13 cellular contexts compared by ENCODE assay signal in the genomic region with DNA sequence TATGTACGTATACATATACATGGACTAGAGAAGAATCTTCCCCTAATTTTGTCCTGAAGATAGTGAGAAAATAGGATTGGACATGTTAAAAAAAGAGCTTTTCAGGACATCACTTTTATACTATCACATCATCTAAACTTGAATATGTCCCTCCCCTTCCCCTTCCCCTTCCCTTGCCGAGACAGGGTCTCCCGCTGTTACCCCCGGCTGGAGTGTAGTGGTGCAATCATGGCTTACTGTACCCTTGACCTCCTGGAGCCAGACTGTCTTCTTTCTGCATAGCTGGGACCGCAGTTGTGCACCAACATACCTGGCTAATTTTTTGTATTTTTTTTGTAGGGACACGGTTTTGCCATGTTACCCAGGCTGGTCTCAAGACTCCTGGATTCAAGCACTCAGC. TPM values are rescaled to one million over a fixed set of nuclear protein-coding genes. Genes with fewer than 3 reads are reported as not detected.
DNase-seq lines count a peak whose midpoint lies in the region; ATAC-seq and TF ChIP-seq lines count a peak whose summit lies in the region.
"Had no signal": no experiment of that assay in that cellular context is flagged by ENCODE, and none has a peak within 500 bp of the region (broad histone marks: within the 10 kb centered on the region; RNA-seq: fewer than 3 reads in every experiment).

No MANE protein-coding gene starts in this region.

- no peak overlapping the region for H3K4me3 ChIP-seq in hepatocyte
- H3K4me3 ChIP-seq in psoas muscle, result peak overlapping the region; percentile 9
- H3K4me3 ChIP-seq: esophagus muscularis mucosa had no signal

- H3K36me3 ChIP-seq in hepatocyte (replicated peaks; ENCODE audit: insufficient read depth, low read depth) (no peaks in the 10 kb centered on the region), psoas muscle (ENCODE audit: insufficient read depth in 1 of 2, low read depth in 1 of 2) (peaks cover 0 to 28% of the 10 kb centered on the region in 2 donors)

- H3K27me3 ChIP-seq in hepatocyte (no peaks in the 10 kb centered on the region), psoas muscle (ENCODE audit: insufficient read depth in 3 of 3, low read length in 2 of 3) (no peaks in the 10 kb centered on the region)
- H3K27me3 ChIP-seq: esophagus muscularis mucosa had no signal

- DNase-seq in T-helper 2 cell treated with Interferon-gamma antibody and Interleukin-4, amounts not matched to agents 5 μg/mL and 100 μg/mL, for 36 hours (ENCODE audit: low spot score), result no peak
- DNase-seq in T-helper 2 cell (no peak), T-cell (no peak), hepatocyte (ENCODE audit: low spot score) (no peak), psoas muscle (no peak), NCI-H1092 (lab: John Stamatoyannopoulos, UW) (no peak)
- DNase-seq: 8988T; activated CD4-positive, alpha-beta T cell treated with anti-CD3 and anti-CD28 coated beads, Interleukin-2, amount 50 U/mL, for 4 hours; NCI-H1105 treated with DMSO at 0.1 percent for 48 hours had no signal

- ATAC-seq in T-cell (replicated peaks in 1 of 4), result no peak
- ATAC-seq in psoas muscle, result peak in 3 of 4 donors; percentile 11 to 29 (median 20)
- ATAC-seq in HG02885 (IDR thresholded peaks at IDR 0.05; ENCODE audit: poor library complexity, unreplicated experiment), result no peak
- no peak for ATAC-seq in HG02870 (IDR thresholded peaks at IDR 0.05; ENCODE audit: unreplicated experiment)

- H3K9me3 Mint-ChIP-seq in T-helper 2 cell treated with Interferon-gamma antibody and Interleukin-4, amounts not matched to agents 5 μg/mL and 100 μg/mL, for 36 hours, result no peaks in the 10 kb centered on the region
- H3K9me3 Mint-ChIP-seq in T-cell, result no peaks in the 10 kb centered on the region

- POLR2A ChIA-PET in T-cell (lab: Charles Lee), result interaction anchor here in 1 of 2 donors (0.6 to 1.1 kb wide), 2 partner anchors 100 to 118 kb away, joined by 4 to 5 read pairs; no protein-coding TSS in a partner anchor

- no peaks in the 10 kb centered on the region for H3K27me3 Mint-ChIP-seq in T-helper 2 cell treated with Interferon-gamma antibody and Interleukin-4, amounts not matched to agents 5 μg/mL and 100 μg/mL, for 36 hours (ENCODE audit: low read depth)
- no peaks in the 10 kb centered on the region for H3K27me3 Mint-ChIP-seq in T-cell

- H3K27ac ChIP-seq in hepatocyte (peak overlapping the region; percentile 6), psoas muscle (peak overlapping the region; percentile 34)

- WGBS in hepatocyte (ENCODE audit: low lambda C conversion rate, missing lambda C conversion rate), result 66% methylated on average over 6 of the region's 6 CpGs
- 51 to 71% (median 61%) methylated on average over 6 of the region's 6 CpGs for WGBS in psoas muscle, 3 donors

- peak overlapping the region; percentile 62 for H3K4me2 ChIP-seq in hepatocyte

- peaks cover 52% of the 10 kb centered on the region for H3K4me1 Mint-ChIP-seq in T-helper 2 cell treated with Interferon-gamma antibody and Interleukin-4, amounts not matched to agents 5 μg/mL and 100 μg/mL, for 36 hours (ENCODE audit: low read depth)
- peaks cover 89 to 92% (median 89%) of the 10 kb centered on the region in 3 donors for H3K4me1 Mint-ChIP-seq in T-cell

- H3K9me3 ChIP-seq in hepatocyte (ENCODE audit: low read depth), result no peaks in the 10 kb centered on the region
- H3K9me3 ChIP-seq in psoas muscle, result no peaks in the 10 kb centered on the region
- H3K9me3 ChIP-seq: esophagus muscularis mucosa had no signal

- peak overlapping the region; percentile 17 for H3K27ac Mint-ChIP-seq in T-helper 2 cell treated with Interferon-gamma antibody and Interleukin-4, amounts not matched to agents 5 μg/mL and 100 μg/mL, for 36 hours
- H3K27ac Mint-ChIP-seq in T-cell, result peak overlapping the region; percentile 55 to 70

- H4K20me1 ChIP-seq in hepatocyte (ENCODE audit: insufficient read depth, poor library complexity, severe bottlenecking), result peaks cover 98% of the 10 kb centered on the region

- peak overlapping the region; percentile 8 for H3K4me3 Mint-ChIP-seq in T-helper 2 cell treated with Interferon-gamma antibody and Interleukin-4, amounts not matched to agents 5 μg/mL and 100 μg/mL, for 36 hours
- peak overlapping the region; percentile 21 to 65 (median 31) for H3K4me3 Mint-ChIP-seq in T-cell

- H3K9me2 ChIP-seq in hepatocyte (replicated peaks; ENCODE audit: insufficient read depth), result no peaks in the 10 kb centered on the region

- CTCF ChIA-PET in T-cell (lab: Charles Lee), result interaction anchor here in 1 of 2 donors (0.5 kb wide), 1 partner anchor 59 kb away, joined by 4 read pairs; no protein-coding TSS in a partner anchor

- peaks cover 49% of the 10 kb centered on the region for H3K4me1 ChIP-seq in hepatocyte (ENCODE audit: insufficient read depth)
- peaks cover 95% of the 10 kb centered on the region for H3K4me1 ChIP-seq in psoas muscle

- TF ChIP-seq CTCF in hepatocyte (IDR thresholded peaks at IDR 0.05; ENCODE audit: poor library complexity) (no peak), psoas muscle (IDR thresholded peaks at IDR 0.05) (no peak)

- intact Hi-C loops in psoas muscle (cut with DNase I), result no loop called here

- no peak overlapping the region for H2AFZ ChIP-seq in hepatocyte

- peaks cover 36% of the 10 kb centered on the region for H3K36me3 Mint-ChIP-seq in T-helper 2 cell treated with Interferon-gamma antibody and Interleukin-4, amounts not matched to agents 5 μg/mL and 100 μg/mL, for 36 hours (ENCODE audit: low read depth)
- H3K36me3 Mint-ChIP-seq in T-cell, result peaks cover 29% of the 10 kb centered on the region

- H3K79me2 ChIP-seq in hepatocyte, result peaks cover 98% of the 10 kb centered on the region

RNA-seq across cellular contexts. Expression of a gene that starts 6.6 kb away (rescaled TPM):
- total RNA-seq in T-cell (100 to 1,000 TPM; 200 to 272 (median 213) TPM), hepatocyte (64.7 and 69.3 TPM in 2 replicates), psoas muscle (10 to 100 TPM; 73.2 to 92.2 (median 84.1) TPM)
- polyA plus RNA-seq in hepatocyte (159 and 161 TPM in 2 replicates), psoas muscle (100 to 1,000 TPM in 2 of 3 donors, 10 to 100 TPM in 1; 53.2 to 146 (median 118) TPM)

RNA-seq across cellular contexts. Expression of a gene that starts 38.3 kb away (rescaled TPM):
- total RNA-seq in T-cell (10 to 100 TPM; 20.6 to 40.7 (median 35.6) TPM), hepatocyte (39.0 and 73.5 TPM in 2 replicates), psoas muscle (10 to 100 TPM; 47.7 to 56.0 (median 52.2) TPM)
- polyA plus RNA-seq in hepatocyte (32.9 and 38.5 TPM in 2 replicates), psoas muscle (10 to 100 TPM; 32.8 to 55.6 (median 48.9) TPM)

RNA-seq across cellular contexts. Expression of a gene that starts 51.1 kb away (rescaled TPM):
- 1 to 10 TPM; 2.2 to 5.1 (median 3.8) TPM for total RNA-seq in T-cell
- total RNA-seq in hepatocyte, result 0.44 and 0.73 TPM in 2 replicates
- 0.48 and 0.91 TPM in 2 replicates for polyA plus RNA-seq in hepatocyte
- under 1 TPM; 0.22 to 0.65 (median 0.49) TPM for total RNA-seq in psoas muscle
- under 1 TPM in 2 of 3 donors, not detected in 1; 0.27 to 0.29 TPM for polyA plus RNA-seq in psoas muscle
- total RNA-seq: myocyte had no signal

Comparison
In these comparisons a context has a peak if more than half of its experiments do, and no peak if none do; other contexts are left out.
1. ATAC-seq: peak in psoas muscle (3 of 4); none in T-cell (0 of 4), HG02885 (single experiment) and HG02870 (single experiment).